1 cellular context compared by ENCODE assay signal in the genomic region with DNA sequence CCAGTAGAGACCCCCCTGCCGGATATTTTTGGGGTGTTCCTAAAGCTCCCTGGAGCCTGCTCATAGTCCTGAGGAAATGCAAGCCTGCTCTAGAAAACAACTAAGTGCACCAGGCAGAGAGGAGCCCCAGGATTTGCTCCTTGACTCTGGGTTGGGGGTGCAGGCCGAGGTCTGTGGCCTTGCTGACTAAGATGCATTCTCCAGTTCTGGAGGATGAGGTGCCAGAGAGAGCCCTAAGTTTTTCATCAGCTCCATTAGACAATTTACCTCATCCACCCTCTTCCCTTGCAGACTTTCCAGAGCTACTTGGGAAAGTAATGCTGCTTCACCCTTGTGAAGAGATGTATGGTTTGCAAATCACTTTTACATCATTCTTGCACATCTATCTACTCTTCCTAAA.
TF ChIP-seq lines count a peak whose summit lies in the region.

No MANE protein-coding gene starts in this region.

TF ChIP-seq in GM23338, 12 proteins besides CTCF, POLR2A, EP300 and RAD21:
- TF ChIP-seq REST (IDR thresholded peaks at IDR 0.05; ENCODE audit: unreplicated experiment) = no peak
- TF ChIP-seq, protein P1, sequence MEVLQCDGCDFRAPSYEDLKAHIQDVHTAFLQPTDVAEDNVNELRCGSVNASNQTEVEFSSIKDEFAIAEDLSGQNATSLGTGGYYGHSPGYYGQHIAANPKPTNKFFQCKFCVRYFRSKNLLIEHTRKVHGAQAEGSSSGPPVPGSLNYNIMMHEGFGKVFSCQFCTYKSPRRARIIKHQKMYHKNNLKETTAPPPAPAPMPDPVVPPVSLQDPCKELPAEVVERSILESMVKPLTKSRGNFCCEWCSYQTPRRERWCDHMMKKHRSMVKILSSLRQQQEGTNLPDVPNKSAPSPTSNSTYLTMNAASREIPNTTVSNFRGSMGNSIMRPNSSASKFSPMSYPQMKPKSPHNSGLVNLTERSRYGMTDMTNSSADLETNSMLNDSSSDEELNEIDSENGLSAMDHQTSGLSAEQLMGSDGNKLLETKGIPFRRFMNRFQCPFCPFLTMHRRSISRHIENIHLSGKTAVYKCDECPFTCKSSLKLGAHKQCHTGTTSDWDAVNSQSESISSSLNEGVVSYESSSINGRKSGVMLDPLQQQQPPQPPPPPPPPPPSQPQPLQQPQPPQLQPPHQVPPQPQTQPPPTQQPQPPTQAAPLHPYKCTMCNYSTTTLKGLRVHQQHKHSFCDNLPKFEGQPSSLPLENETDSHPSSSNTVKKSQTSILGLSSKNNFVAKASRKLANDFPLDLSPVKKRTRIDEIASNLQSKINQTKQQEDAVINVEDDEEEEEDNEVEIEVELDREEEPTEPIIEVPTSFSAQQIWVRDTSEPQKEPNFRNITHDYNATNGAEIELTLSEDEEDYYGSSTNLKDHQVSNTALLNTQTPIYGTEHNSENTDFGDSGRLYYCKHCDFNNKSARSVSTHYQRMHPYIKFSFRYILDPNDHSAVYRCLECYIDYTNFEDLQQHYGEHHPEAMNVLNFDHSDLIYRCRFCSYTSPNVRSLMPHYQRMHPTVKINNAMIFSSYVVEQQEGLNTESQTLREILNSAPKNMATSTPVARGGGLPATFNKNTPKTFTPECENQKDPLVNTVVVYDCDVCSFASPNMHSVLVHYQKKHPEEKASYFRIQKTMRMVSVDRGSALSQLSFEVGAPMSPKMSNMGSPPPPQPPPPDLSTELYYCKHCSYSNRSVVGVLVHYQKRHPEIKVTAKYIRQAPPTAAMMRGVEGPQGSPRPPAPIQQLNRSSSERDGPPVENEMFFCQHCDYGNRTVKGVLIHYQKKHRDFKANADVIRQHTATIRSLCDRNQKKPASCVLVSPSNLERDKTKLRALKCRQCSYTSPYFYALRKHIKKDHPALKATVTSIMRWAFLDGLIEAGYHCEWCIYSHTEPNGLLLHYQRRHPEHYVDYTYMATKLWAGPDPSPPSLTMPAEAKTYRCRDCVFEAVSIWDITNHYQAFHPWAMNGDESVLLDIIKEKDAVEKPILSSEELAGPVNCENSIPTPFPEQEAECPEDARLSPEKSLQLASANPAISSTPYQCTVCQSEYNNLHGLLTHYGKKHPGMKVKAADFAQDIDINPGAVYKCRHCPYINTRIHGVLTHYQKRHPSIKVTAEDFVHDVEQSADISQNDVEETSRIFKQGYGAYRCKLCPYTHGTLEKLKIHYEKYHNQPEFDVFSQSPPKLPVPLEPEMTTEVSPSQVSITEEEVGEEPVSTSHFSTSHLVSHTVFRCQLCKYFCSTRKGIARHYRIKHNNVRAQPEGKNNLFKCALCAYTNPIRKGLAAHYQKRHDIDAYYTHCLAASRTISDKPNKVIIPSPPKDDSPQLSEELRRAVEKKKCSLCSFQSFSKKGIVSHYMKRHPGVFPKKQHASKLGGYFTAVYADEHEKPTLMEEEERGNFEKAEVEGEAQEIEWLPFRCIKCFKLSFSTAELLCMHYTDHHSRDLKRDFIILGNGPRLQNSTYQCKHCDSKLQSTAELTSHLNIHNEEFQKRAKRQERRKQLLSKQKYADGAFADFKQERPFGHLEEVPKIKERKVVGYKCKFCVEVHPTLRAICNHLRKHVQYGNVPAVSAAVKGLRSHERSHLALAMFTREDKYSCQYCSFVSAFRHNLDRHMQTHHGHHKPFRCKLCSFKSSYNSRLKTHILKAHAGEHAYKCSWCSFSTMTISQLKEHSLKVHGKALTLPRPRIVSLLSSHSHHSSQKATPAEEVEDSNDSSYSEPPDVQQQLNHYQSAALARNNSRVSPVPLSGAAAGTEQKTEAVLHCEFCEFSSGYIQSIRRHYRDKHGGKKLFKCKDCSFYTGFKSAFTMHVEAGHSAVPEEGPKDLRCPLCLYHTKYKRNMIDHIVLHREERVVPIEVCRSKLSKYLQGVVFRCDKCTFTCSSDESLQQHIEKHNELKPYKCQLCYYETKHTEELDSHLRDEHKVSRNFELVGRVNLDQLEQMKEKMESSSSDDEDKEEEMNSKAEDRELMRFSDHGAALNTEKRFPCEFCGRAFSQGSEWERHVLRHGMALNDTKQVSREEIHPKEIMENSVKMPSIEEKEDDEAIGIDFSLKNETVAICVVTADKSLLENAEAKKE (CRISPR knock-in tag; IDR thresholded peaks at IDR 0.05) = no peak
- TF ChIP-seq, protein P2, sequence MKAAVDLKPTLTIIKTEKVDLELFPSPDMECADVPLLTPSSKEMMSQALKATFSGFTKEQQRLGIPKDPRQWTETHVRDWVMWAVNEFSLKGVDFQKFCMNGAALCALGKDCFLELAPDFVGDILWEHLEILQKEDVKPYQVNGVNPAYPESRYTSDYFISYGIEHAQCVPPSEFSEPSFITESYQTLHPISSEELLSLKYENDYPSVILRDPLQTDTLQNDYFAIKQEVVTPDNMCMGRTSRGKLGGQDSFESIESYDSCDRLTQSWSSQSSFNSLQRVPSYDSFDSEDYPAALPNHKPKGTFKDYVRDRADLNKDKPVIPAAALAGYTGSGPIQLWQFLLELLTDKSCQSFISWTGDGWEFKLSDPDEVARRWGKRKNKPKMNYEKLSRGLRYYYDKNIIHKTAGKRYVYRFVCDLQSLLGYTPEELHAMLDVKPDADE (IDR thresholded peaks at IDR 0.05) = no peak
- no peak for TF ChIP-seq EZH2phosphoT487 (IDR thresholded peaks at IDR 0.05; ENCODE audit: unreplicated experiment)
- no peak for TF ChIP-seq JUNB (IDR thresholded peaks at IDR 0.05; ENCODE audit: unreplicated experiment)
- no peak for TF ChIP-seq NANOG (IDR thresholded peaks at IDR 0.05; ENCODE audit: borderline replicate concordance)
- no peak for TF ChIP-seq STAT1 (IDR thresholded peaks at IDR 0.05; ENCODE audit: unreplicated experiment)
- TF ChIP-seq EZH2 (IDR thresholded peaks at IDR 0.05; ENCODE audit: low read depth, unreplicated experiment) = no peak
- TF ChIP-seq ZNF114 (CRISPR knock-in tag; IDR thresholded peaks at IDR 0.05) = no peak
- TF ChIP-seq ZNF331 (CRISPR knock-in tag; IDR thresholded peaks at IDR 0.05; ENCODE audit: low read depth) = no peak
- no peak for TF ChIP-seq CREB1 (CRISPR knock-in tag; IDR thresholded peaks at IDR 0.05; ENCODE audit: low read depth)
- no peak for TF ChIP-seq POLR2AphosphoS5 (IDR thresholded peaks at IDR 0.05; ENCODE audit: low read depth)
